ENCODE assay signal across 12 cellular contexts in genomic region chr3:31946484-31947081, GRCh38. TPM values are rescaled to one million over a fixed set of nuclear protein-coding genes. Genes with fewer than 3 reads are reported as not detected.
DNase-seq lines count a peak whose midpoint lies in the region; ATAC-seq, FAIRE-seq and TF ChIP-seq lines count a peak whose summit lies in the region.
"Had no signal": no experiment of that assay in that cellular context is flagged by ENCODE, and none has a peak within 500 bp of the region (broad histone marks: within the 10 kb centered on the region; RNA-seq: fewer than 3 reads in every experiment).

No MANE protein-coding gene starts in this region.

- H4K20me1 ChIP-seq in keratinocyte (ENCODE audit: control insufficient read depth, extremely low read depth, insufficient read depth, low read length): peaks cover 18% of the 10 kb centered on the region

- peak overlapping the region; percentile 12 for H3K27ac Mint-ChIP-seq in Calu3 (ENCODE audit: unreplicated experiment)
- H3K27ac Mint-ChIP-seq in IgD-negative memory B cell: peak overlapping the region; percentile 83 to 100 (median 96)

- FAIRE-seq in keratinocyte (lab: Jason Lieb, UNC): peak; percentile 23

- TF ChIP-seq CTCF in Calu3 (IDR thresholded peaks at IDR 0.05; ENCODE audit: unreplicated experiment): no peak
- TF ChIP-seq CTCF in keratinocyte (optimal IDR thresholded peaks at IDR 0.05 in 1 of 3, IDR thresholded peaks at IDR 0.05 in 1 of 3, conservative IDR thresholded peaks at IDR 0.05 in 1 of 3; ENCODE audit: extremely low read depth in 1 of 3, insufficient read depth in 2 of 3, low read length in 3 of 3): no peak
- TF ChIP-seq CTCF in foreskin fibroblast (IDR thresholded peaks at IDR 0.05; ENCODE audit: low read depth, low read length): no peak

- H3K27me3 Mint-ChIP-seq in Calu3 (ENCODE audit: unreplicated experiment) (no peaks in the 10 kb centered on the region), IgD-negative memory B cell (peaks cover 2% of the 10 kb centered on the region)

- H3K9ac ChIP-seq in keratinocyte (ENCODE audit: control insufficient read depth, extremely low read depth, insufficient read depth, low read length): no peak overlapping the region

- no peak overlapping the region for H2AFZ ChIP-seq in keratinocyte (ENCODE audit: control insufficient read depth, low read length)

- peaks cover 7% of the 10 kb centered on the region for H3K9me1 ChIP-seq in keratinocyte (ENCODE audit: control insufficient read depth, extremely low read depth, insufficient read depth, low read length)

- H3K27ac ChIP-seq in keratinocyte (ENCODE audit: control insufficient read depth, insufficient read depth, low read length): no peak overlapping the region
- H3K27ac ChIP-seq: dorsolateral prefrontal cortex, vagina had no signal

- H3K36me3 Mint-ChIP-seq in Calu3 (ENCODE audit: insufficient read depth, unreplicated experiment) (no peaks in the 10 kb centered on the region), IgD-negative memory B cell (peaks cover 4% of the 10 kb centered on the region)

- peaks cover 2 to 3% of the 10 kb centered on the region in 2 experiments for H3K36me3 ChIP-seq in keratinocyte (ENCODE audit: control insufficient read depth in 2 of 2, extremely low read depth in 1 of 2, insufficient read depth in 2 of 2, low read length in 2 of 2)
- H3K36me3 ChIP-seq: vagina had no signal

- peaks cover 44% of the 10 kb centered on the region for H3K4me1 ChIP-seq in keratinocyte (ENCODE audit: control insufficient read depth, extremely low read depth, insufficient read depth, low read length)

- CTCF ChIA-PET in Calu3 (lab: Charles Lee): interaction anchor here (0.6 to 1.3 kb wide), 2 partner anchors 14 to 31 kb away, joined by 3 to 6 read pairs; no protein-coding TSS in a partner anchor

- DNase-seq in Calu3 (no peak), keratinocyte (ENCODE audit: low read depth, low spot score) (no peak), amygdala (lab: John Stamatoyannopoulos, UW) (no peak), DMS53 treated with DMSO at 0.1 percent for 48 hours (lab: John Stamatoyannopoulos, UW; ENCODE audit: unreplicated experiment) (no peak), foreskin fibroblast (no peak)
- DNase-seq: DMS79 treated with DMSO at 0.1 percent for 48 hours, dorsolateral prefrontal cortex, foreskin melanocyte had no signal

- intact Hi-C loops in Calu3 (cut with micrococcal nuclease; ENCODE audit: unreplicated experiment): no loop called here

- H3K9me3 ChIP-seq in keratinocyte (ENCODE audit: control insufficient read depth, low read depth, low read length): no peaks in the 10 kb centered on the region
- H3K9me3 ChIP-seq: vagina had no signal

- no peak overlapping the region for H3K4me2 ChIP-seq in keratinocyte (ENCODE audit: control insufficient read depth, extremely low read depth, insufficient read depth, low read depth, low read length)

- H3K4me3 Mint-ChIP-seq in Calu3 (ENCODE audit: low read depth, unreplicated experiment) (no peak overlapping the region), IgD-negative memory B cell (peak overlapping the region; percentile 71 to 87 (median 80))

- dilution Hi-C loops in keratinocyte (cut with MboI; ENCODE audit: extremely low pct_ligation_motif_present, low sequenced_read_pairs): no loop called here

- H3K4me3 ChIP-seq in keratinocyte (ENCODE audit: control insufficient read depth in 2 of 3, extremely low read depth in 1 of 3, insufficient read depth in 2 of 3, low read depth in 1 of 3, low read length in 3 of 3) (no peak overlapping the region), foreskin fibroblast (ENCODE audit: low read depth in 1 of 2, low read length in 2 of 2) (no peak overlapping the region)
- H3K4me3 ChIP-seq: dorsolateral prefrontal cortex, vagina had no signal

- H3K27me3 ChIP-seq in keratinocyte (ENCODE audit: control insufficient read depth, extremely low read depth, insufficient read depth, low read length): no peaks in the 10 kb centered on the region
- H3K27me3 ChIP-seq: dorsolateral prefrontal cortex, vagina had no signal

- peaks cover 4% of the 10 kb centered on the region for H3K9me3 Mint-ChIP-seq in Calu3 (ENCODE audit: low read depth, unreplicated experiment)
- H3K9me3 Mint-ChIP-seq in IgD-negative memory B cell: peaks cover 0 to 3% (median 2%) of the 10 kb centered on the region in 3 donors

- BruUV-seq in Calu3 (replicated peaks; lab: Mats Ljungman, UMichigan): no TSS peak

- ATAC-seq in GM21529 (IDR thresholded peaks at IDR 0.05; ENCODE audit: unreplicated experiment) (peak; percentile 50), GM18511 (IDR thresholded peaks at IDR 0.05; ENCODE audit: unreplicated experiment) (no peak)

- H3K4me1 Mint-ChIP-seq in Calu3 (ENCODE audit: low read depth, unreplicated experiment): peaks cover 41% of the 10 kb centered on the region
- H3K4me1 Mint-ChIP-seq in IgD-negative memory B cell: peaks cover 56 to 70% (median 66%) of the 10 kb centered on the region in 3 donors

- H3K79me2 ChIP-seq in keratinocyte (ENCODE audit: control insufficient read depth, insufficient read depth, low read length): peaks cover 88% of the 10 kb centered on the region

RNA-seq across cellular contexts. Expression of gene OSBPL10, which starts 34.5 kb away (rescaled TPM):
- 53.3 and 74.7 TPM in 2 replicates for total RNA-seq in Calu3 (2022)
- polyA plus RNA-seq in IgD-negative memory B cell (126 TPM), keratinocyte (42.6 to 78.1 TPM (median 50.1 TPM) in 3 replicates)
- 14.4 TPM for polyA plus RNA-seq in keratinocyte (2011; ENCODE audit: low read depth)
- polyA plus RNA-seq in keratinocyte (2011; cell fraction: cytosol; rRNA removed): 68.5 and 68.9 TPM in 2 replicates
- polyA plus RNA-seq in keratinocyte (2011; cell fraction: nucleus; rRNA removed): 82.4 and 92.0 TPM in 2 replicates
- polyA plus RNA-seq in keratinocyte (2012; ENCODE audit: low replicate concordance): 27.0 and 67.6 TPM in 2 replicates
- 88.3 to 141 TPM (median 103 TPM) in 3 replicates for polyA minus RNA-seq in keratinocyte
- polyA minus RNA-seq in keratinocyte (2011; cell fraction: cytosol; rRNA and poly(A)+ RNA removed): 59.1 TPM
- polyA minus RNA-seq in keratinocyte (2011; cell fraction: nucleus; rRNA and poly(A)+ RNA removed): 59.5 and 153 TPM in 2 replicates

RNA-seq across cellular contexts. Expression of gene ZNF860, which starts 35.0 kb away (rescaled TPM):
- 7.5 and 11.8 TPM in 2 replicates for total RNA-seq in Calu3 (2022)
- polyA plus RNA-seq in IgD-negative memory B cell: 27.7 TPM
- 5.6 to 10.3 TPM (median 7.9 TPM) in 3 replicates for polyA plus RNA-seq in keratinocyte
- 1.6 TPM for polyA plus RNA-seq in keratinocyte (2011; ENCODE audit: low read depth)
- 3.7 and 8.1 TPM in 2 replicates for polyA plus RNA-seq in keratinocyte (2011; cell fraction: cytosol; rRNA removed)
- polyA plus RNA-seq in keratinocyte (2011; cell fraction: nucleus; rRNA removed): 10.3 and 10.5 TPM in 2 replicates
- 1.8 and 6.0 TPM in 2 replicates for polyA plus RNA-seq in keratinocyte (2012; ENCODE audit: low replicate concordance)
- polyA minus RNA-seq in keratinocyte: 6.3 to 15.7 TPM (median 13.4 TPM) in 3 replicates
- polyA minus RNA-seq in keratinocyte (2011; cell fraction: cytosol; rRNA and poly(A)+ RNA removed): 4.4 TPM
- polyA minus RNA-seq in keratinocyte (2011; cell fraction: nucleus; rRNA and poly(A)+ RNA removed): 7.3 and 12.2 TPM in 2 replicates
